Comparison of ENCODE assay signal across 1 cellular context in the genomic region with DNA sequence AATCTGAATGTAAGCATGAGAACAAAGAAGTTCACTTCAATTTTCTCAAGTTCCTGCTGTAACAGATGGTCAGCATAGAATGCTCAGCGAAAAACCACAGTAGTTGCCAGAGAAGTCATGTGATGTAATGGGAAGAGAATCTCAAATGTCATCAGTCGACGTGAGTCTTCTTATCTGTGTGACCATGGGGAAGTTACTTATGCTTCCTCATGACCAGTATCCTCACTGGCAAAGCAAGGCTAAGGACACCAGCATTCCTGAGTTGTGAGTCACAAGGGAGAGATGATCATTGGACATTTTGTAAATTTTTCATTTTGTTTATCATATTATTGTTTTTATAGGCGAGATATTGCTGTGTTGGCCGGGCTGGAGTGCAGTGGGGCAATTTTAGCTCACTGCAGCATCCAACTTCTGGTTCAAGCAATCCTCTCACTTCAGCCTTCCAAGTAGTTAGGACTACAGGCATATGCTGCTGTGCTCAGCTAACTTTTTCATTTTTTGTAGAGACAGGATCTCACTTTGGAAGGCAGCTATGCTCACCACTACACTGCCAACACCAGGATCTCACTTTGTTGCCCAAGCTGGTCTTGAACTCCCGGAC.
TF ChIP-seq lines count a peak whose summit lies in the region.

No MANE protein-coding gene starts in this region.

TF ChIP-seq in SK-N-SH, 30 proteins besides CTCF, POLR2A, EP300 and RAD21 (continued from another document):
- TF ChIP-seq, protein P1, sequence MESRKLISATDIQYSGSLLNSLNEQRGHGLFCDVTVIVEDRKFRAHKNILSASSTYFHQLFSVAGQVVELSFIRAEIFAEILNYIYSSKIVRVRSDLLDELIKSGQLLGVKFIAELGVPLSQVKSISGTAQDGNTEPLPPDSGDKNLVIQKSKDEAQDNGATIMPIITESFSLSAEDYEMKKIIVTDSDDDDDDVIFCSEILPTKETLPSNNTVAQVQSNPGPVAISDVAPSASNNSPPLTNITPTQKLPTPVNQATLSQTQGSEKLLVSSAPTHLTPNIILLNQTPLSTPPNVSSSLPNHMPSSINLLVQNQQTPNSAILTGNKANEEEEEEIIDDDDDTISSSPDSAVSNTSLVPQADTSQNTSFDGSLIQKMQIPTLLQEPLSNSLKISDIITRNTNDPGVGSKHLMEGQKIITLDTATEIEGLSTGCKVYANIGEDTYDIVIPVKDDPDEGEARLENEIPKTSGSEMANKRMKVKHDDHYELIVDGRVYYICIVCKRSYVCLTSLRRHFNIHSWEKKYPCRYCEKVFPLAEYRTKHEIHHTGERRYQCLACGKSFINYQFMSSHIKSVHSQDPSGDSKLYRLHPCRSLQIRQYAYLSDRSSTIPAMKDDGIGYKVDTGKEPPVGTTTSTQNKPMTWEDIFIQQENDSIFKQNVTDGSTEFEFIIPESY (IDR thresholded peaks at IDR 0.05; ENCODE audit: borderline replicate concordance, low read depth): peak; percentile 63; the same call in 1 of the 2 replicates
- peak; percentile 29; the same call in 1 of the 2 replicates for TF ChIP-seq MEF2A (IDR thresholded peaks at IDR 0.05; ENCODE audit: borderline replicate concordance, low read depth)
- TF ChIP-seq EZH2phosphoT487 (IDR thresholded peaks at IDR 0.05; ENCODE audit: borderline replicate concordance, low read depth): no peak
TF ChIP-seq in SK-N-SH: peak in this region for 14.
